24 cellular contexts compared by ENCODE assay signal in genomic region chr1:92881391-92881790, GRCh38.
"Had no signal": no experiment of that assay in that cellular context is flagged by ENCODE, and none has a peak within 500 bp of the region (broad histone marks: within the 10 kb centered on the region; RNA-seq: fewer than 3 reads in every experiment).

No MANE protein-coding gene starts in this region.

- H3K4me1 Mint-ChIP-seq: neural progenitor cell had no signal

- FAIRE-seq: endometrium, pancreas, urothelium cell line had no signal

- H3K4me3 Mint-ChIP-seq: naive thymus-derived CD8-positive, alpha-beta T cell; neural progenitor cell; stimulated activated naive B cell treated with anti-CD40 and anti-IgM and Interleukin-4, amounts not matched to agents 10 μg/mL and 1 μg/mL and 100 μg/mL, for 72 hours; stimulated activated naive CD8-positive, alpha-beta T cell treated with anti-CD3 and anti-CD28 coated beads, Interleukin-15, amount 100 ng/mL, for 72 hours; type B pancreatic cell had no signal

- ATAC-seq: esophagus mucosa; foreskin keratinocyte; heart right ventricle; left lobe of liver; naive thymus-derived CD8-positive, alpha-beta T cell; pancreas; psoas muscle; sciatic nerve; stimulated activated naive B cell treated with anti-CD40 and anti-IgM and Interleukin-4, amounts not matched to agents 10 μg/mL and 1 μg/mL and 100 μg/mL, for 72 hours; stimulated activated naive CD8-positive, alpha-beta T cell treated with anti-CD3 and anti-CD28 coated beads, Interleukin-15, amount 100 ng/mL, for 72 hours had no signal

- H3K36me3 Mint-ChIP-seq: neural progenitor cell, type B pancreatic cell had no signal

- H3K27ac ChIP-seq: foreskin keratinocyte, heart right ventricle, neural progenitor cell, pancreas, psoas muscle, spleen, suprapubic skin, thyroid gland had no signal

- DNase-seq: effector memory CD4-positive, alpha-beta T cell; foreskin keratinocyte; heart right ventricle; islet precursor cell; mammary epithelial cell; naive thymus-derived CD8-positive, alpha-beta T cell; occipital lobe; pancreas; psoas muscle; retina; spleen; stimulated activated CD4-positive, alpha-beta T cell treated with anti-CD3 and anti-CD28 coated beads, Interleukin-2, amount 100 ng/mL, for 24 hours; stimulated activated CD4-positive, alpha-beta T cell treated with anti-CD3 and anti-CD28 coated beads, Interleukin-4, amount 100 ng/mL, for 4 hours; stimulated activated naive B cell treated with anti-CD40 and anti-IgM and Interleukin-4, amounts not matched to agents 10 μg/mL and 1 μg/mL and 100 μg/mL, for 72 hours; stimulated activated naive CD8-positive, alpha-beta T cell treated with anti-CD3 and anti-CD28 coated beads, Interleukin-15, amount 100 ng/mL, for 72 hours; thyroid gland had no signal

- H3K27ac Mint-ChIP-seq: neural progenitor cell; stimulated activated naive B cell treated with anti-CD40 and anti-IgM and Interleukin-4, amounts not matched to agents 10 μg/mL and 1 μg/mL and 100 μg/mL, for 72 hours; stimulated activated naive CD8-positive, alpha-beta T cell treated with anti-CD3 and anti-CD28 coated beads, Interleukin-15, amount 100 ng/mL, for 72 hours; type B pancreatic cell had no signal

- H3K27me3 Mint-ChIP-seq: naive thymus-derived CD8-positive, alpha-beta T cell; stimulated activated naive B cell treated with anti-CD40 and anti-IgM and Interleukin-4, amounts not matched to agents 10 μg/mL and 1 μg/mL and 100 μg/mL, for 72 hours; stimulated activated naive CD8-positive, alpha-beta T cell treated with anti-CD3 and anti-CD28 coated beads, Interleukin-15, amount 100 ng/mL, for 72 hours; type B pancreatic cell had no signal

- H3K9me3 Mint-ChIP-seq: naive thymus-derived CD8-positive, alpha-beta T cell; neural progenitor cell; stimulated activated naive B cell treated with anti-CD40 and anti-IgM and Interleukin-4, amounts not matched to agents 10 μg/mL and 1 μg/mL and 100 μg/mL, for 72 hours; stimulated activated naive CD8-positive, alpha-beta T cell treated with anti-CD3 and anti-CD28 coated beads, Interleukin-15, amount 100 ng/mL, for 72 hours; type B pancreatic cell had no signal
